ENCODE assay signal across 8 cellular contexts in the genomic region with DNA sequence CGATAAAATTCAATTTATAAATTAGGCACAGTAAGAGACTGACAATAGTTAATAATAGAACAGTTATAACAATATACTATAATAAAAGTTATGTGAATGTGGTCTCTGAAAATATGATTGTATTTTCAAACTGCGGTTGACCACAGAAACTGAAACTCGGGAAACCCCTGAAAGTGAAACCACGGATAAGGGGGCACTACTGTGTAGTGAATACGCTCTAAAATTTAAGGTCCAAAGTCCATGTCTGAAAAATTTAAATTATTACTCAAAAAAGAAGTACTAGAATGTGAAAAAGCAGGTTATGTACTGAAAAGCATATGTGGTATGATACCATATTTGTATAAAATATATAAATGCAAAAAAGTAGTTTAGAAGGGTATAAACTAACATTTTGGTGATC. TPM values are rescaled to one million over a fixed set of nuclear protein-coding genes. Genes with fewer than 3 reads are reported as not detected.
DNase-seq lines count a peak whose midpoint lies in the region; TF ChIP-seq lines count a peak whose summit lies in the region.

No MANE protein-coding gene starts in this region.

- H3K36me3 ChIP-seq in ACC112 (ENCODE audit: insufficient read depth, low read length): no peaks in the 10 kb centered on the region
- H3K36me3 ChIP-seq in KMS-11 (ENCODE audit: insufficient read depth): no peaks in the 10 kb centered on the region
- H3K36me3 ChIP-seq in mucosa of rectum (ENCODE audit: control insufficient read depth in 2 of 2, insufficient read depth in 2 of 2, low read length in 2 of 2): peaks cover 4% of the 10 kb centered on the region in 2 donors

- no peak overlapping the region for H3K9ac ChIP-seq in KMS-11
- peak overlapping the region; percentile 82 to 97 for H3K9ac ChIP-seq in mucosa of rectum (ENCODE audit: low read depth in 1 of 2, low read length in 2 of 2)

- H2AFZ ChIP-seq in ACC112 (ENCODE audit: low read length, unreplicated experiment): peak overlapping the region; percentile 28
- no peak overlapping the region for H2AFZ ChIP-seq in KMS-11 (ENCODE audit: low read depth)

- H3K79me2 ChIP-seq in ACC112 (ENCODE audit: control insufficient read depth, insufficient read depth, low read length, unreplicated experiment): peaks cover 52% of the 10 kb centered on the region
- no peaks in the 10 kb centered on the region for H3K79me2 ChIP-seq in KMS-11 (ENCODE audit: insufficient read depth, low read depth)

- no peaks in the 10 kb centered on the region for H4K20me1 ChIP-seq in KMS-11 (ENCODE audit: insufficient read depth)

- intact Hi-C loops in posterior vena cava (cut with DNase I): loop anchor here in 1 of 2 donors (2.0 to 5.0 kb wide), 2 partner anchors 24 to 109 kb away; a partner anchor contains a TSS

- H3K4me3 ChIP-seq in ACC112 (ENCODE audit: low read depth, low read length) (peak overlapping the region; percentile 92), KMS-11 (IDR thresholded peaks at IDR 0.05; ENCODE audit: insufficient read depth, low read depth, low read length) (no peak overlapping the region), mucosa of rectum (ENCODE audit: low read length in 2 of 2) (peak overlapping the region; percentile 98 to 100)

- no peaks in the 10 kb centered on the region for H3K9me3 ChIP-seq in mucosa of rectum (ENCODE audit: control insufficient read depth in 2 of 2, low read length in 2 of 2)

- no peak for TF ChIP-seq CTCF in KMS-11 (conservative IDR thresholded peaks at IDR 0.05; ENCODE audit: low read depth, low read length)

- peak overlapping the region; percentile 100 for H3K27ac ChIP-seq in ACC112 (ENCODE audit: low read depth, low read length)
- H3K27ac ChIP-seq in KMS-11: no peak overlapping the region
- H3K27ac ChIP-seq in mucosa of rectum (ENCODE audit: low read depth in 2 of 2, low read length in 2 of 2): peak overlapping the region; percentile 97 to 98

- peak overlapping the region; percentile 87 for H3K4me2 ChIP-seq in KMS-11

- DNase-seq in central memory CD4-positive, alpha-beta T cell: peak; percentile 15
- DNase-seq in posterior vena cava (ENCODE audit: low spot score) (no peak), cortex of kidney (lab: John Stamatoyannopoulos, UW) (no peak), NCI-H69 (lab: John Stamatoyannopoulos, UW) (no peak)
- no peak for DNase-seq in effector CD4-positive, alpha-beta T cell

- H3K4me1 ChIP-seq in ACC112 (ENCODE audit: control insufficient read depth, insufficient read depth, low read length, unreplicated experiment) (peaks cover 29% of the 10 kb centered on the region), KMS-11 (ENCODE audit: low read depth, poor library complexity, severe bottlenecking) (peaks cover 25% of the 10 kb centered on the region), mucosa of rectum (ENCODE audit: control insufficient read depth in 2 of 2, insufficient read depth in 2 of 2, low read length in 2 of 2) (peaks cover 16 to 18% of the 10 kb centered on the region in 2 donors)

- H3K27me3 ChIP-seq in ACC112 (ENCODE audit: insufficient read depth, low read length) (no peaks in the 10 kb centered on the region), KMS-11 (ENCODE audit: insufficient read depth, low read depth) (0 out of 2 replicates have a peak, but pooled peaks cover 7% of the 10 kb centered on the region), mucosa of rectum (ENCODE audit: control insufficient read depth in 2 of 2, insufficient read depth in 2 of 2, low read length in 2 of 2) (no peaks in the 10 kb centered on the region)

RNA-seq across cellular contexts. Expression of a gene that starts 1.9 kb away (rescaled TPM):
- total RNA-seq in posterior vena cava: 10 to 100 TPM; 95.3 to 98.0 TPM
